ENCODE assay signal across 19 cellular contexts in genomic region chr5:156556666-156557401, GRCh38.
"Had no signal": no experiment of that assay in that cellular context is flagged by ENCODE, and none has a peak within 500 bp of the region (broad histone marks: within the 10 kb centered on the region; RNA-seq: fewer than 3 reads in every experiment).

No MANE protein-coding gene starts in this region.

- H3K27ac Mint-ChIP-seq: activated naive CD4-positive, alpha-beta T cell treated with anti-CD3 and anti-CD28 coated beads, Interleukin-2, amount 50 U/mL, for 24 hours; activated T-cell treated with anti-CD3 and anti-CD28 coated beads, Interleukin-2, amount 50 U/mL, for 72 hours had no signal

- DNase-seq: activated CD4-positive, alpha-beta T cell treated with anti-CD3 and anti-CD28 coated beads, Interleukin-2, amount 50 U/mL, for 4 hours; activated effector memory CD4-positive, alpha-beta T cell treated with anti-CD3 and anti-CD28 coated beads, Interleukin-2, amount 50 U/mL, for 16 hours; activated T-cell treated with anti-CD3 and anti-CD28 coated beads, Interleukin-2, amount 50 U/mL, for 72 hours; cerebellar nuclear complex; effector CD8-positive, alpha-beta T cell; esophagus squamous epithelium; hippocampal formation; kidney; left lung; mammary epithelial cell; occipital lobe; stimulated activated CD8-positive, alpha-beta memory T cell treated with anti-CD3 and anti-CD28 coated beads, Interleukin-4, amount 100 ng/mL, for 48 hours; stimulated activated naive CD4-positive, alpha-beta T cell treated with Interleukin-2 at 50 U/mL for 16 hours; T-helper 2 cell; tibial artery had no signal

- H3K4me3 ChIP-seq: ascending aorta, breast epithelium, esophagus squamous epithelium, left lung, tibial artery had no signal

- H3K27ac ChIP-seq: ascending aorta, breast epithelium, esophagus squamous epithelium, left lung, tibial artery had no signal

- ATAC-seq: activated T-cell treated with anti-CD3 and anti-CD28 coated beads, Interleukin-2, amount 50 U/mL, for 72 hours; left lung had no signal

- FAIRE-seq: kidney, urothelium cell line had no signal

- H3K9me3 ChIP-seq: ascending aorta, breast epithelium, esophagus squamous epithelium, left lung, tibial artery had no signal

- H3K36me3 ChIP-seq: ascending aorta, breast epithelium, esophagus squamous epithelium, left lung, tibial artery had no signal

- H3K4me3 Mint-ChIP-seq: activated naive CD4-positive, alpha-beta T cell treated with anti-CD3 and anti-CD28 coated beads, Interleukin-2, amount 50 U/mL, for 24 hours; activated T-cell treated with anti-CD3 and anti-CD28 coated beads, Interleukin-2, amount 50 U/mL, for 72 hours had no signal

- H3K4me1 Mint-ChIP-seq: activated naive CD4-positive, alpha-beta T cell treated with anti-CD3 and anti-CD28 coated beads, Interleukin-2, amount 50 U/mL, for 24 hours had no signal

- H3K36me3 Mint-ChIP-seq: activated naive CD4-positive, alpha-beta T cell treated with anti-CD3 and anti-CD28 coated beads, Interleukin-2, amount 50 U/mL, for 24 hours had no signal

- H3K4me1 ChIP-seq: ascending aorta, breast epithelium, esophagus squamous epithelium, left lung had no signal

- H3K27me3 ChIP-seq: ascending aorta, breast epithelium, esophagus squamous epithelium, left lung, tibial artery had no signal
